ENCODE assay signal across 1 cellular context in genomic region chr1:47604869-47605268, GRCh38.
TF ChIP-seq lines count a peak whose summit lies in the region.

No MANE protein-coding gene starts in this region.

TF ChIP-seq in HEK293, 187 proteins besides CTCF, POLR2A, EP300 and RAD21 (continued from another document):
- TF ChIP-seq ZNF518A (tag by site-specific recombination; conservative IDR thresholded peaks at IDR 0.05; ENCODE audit: low read depth) = peak; percentile 60
- TF ChIP-seq ZNF426 (tag by site-specific recombination; IDR thresholded peaks at IDR 0.05) = peak; percentile 81
- TF ChIP-seq ZNF394 (tag by site-specific recombination; IDR thresholded peaks at IDR 0.05; ENCODE audit: borderline replicate concordance) = peak; percentile 83
